Comparison of ENCODE assay signal across 9 cellular contexts in the genomic region with DNA sequence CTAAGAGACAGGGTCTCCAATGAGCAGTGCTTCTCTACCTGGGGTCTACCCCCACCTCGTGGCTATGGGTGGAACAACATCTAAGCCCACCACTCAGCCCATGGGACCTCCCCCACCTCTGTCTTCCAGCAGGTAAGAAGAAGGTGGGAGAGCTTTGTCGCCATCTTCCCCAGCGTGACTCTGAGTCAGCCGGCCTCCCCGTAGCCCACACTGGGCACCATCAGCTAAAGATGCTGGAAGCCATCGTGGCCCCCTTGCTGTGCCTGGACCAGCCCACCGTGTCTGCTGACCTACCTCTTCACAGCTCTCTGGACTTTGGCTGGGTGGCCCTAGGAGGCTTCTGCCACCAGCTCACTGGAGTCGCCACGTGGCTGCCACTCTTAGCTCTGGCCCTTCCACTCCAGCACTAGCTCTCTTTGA. TPM values are rescaled to one million over a fixed set of nuclear protein-coding genes. Genes with fewer than 3 reads are reported as not detected.
DNase-seq lines count a peak whose midpoint lies in the region; ATAC-seq and TF ChIP-seq lines count a peak whose summit lies in the region.
"Had no signal": no experiment of that assay in that cellular context is flagged by ENCODE, and none has a peak within 500 bp of the region (broad histone marks: within the 10 kb centered on the region; RNA-seq: fewer than 3 reads in every experiment).

No MANE protein-coding gene starts in this region.

- intact Hi-C loops in OCI-LY7 (cut with micrococcal nuclease; ENCODE audit: unreplicated experiment), result loop anchor here (5.0 to 10.0 kb wide), 2 partner anchors 94 to 281 kb away; no protein-coding TSS in a partner anchor

- H3K4me3 ChIP-seq in OCI-LY7 (ENCODE audit: low read depth, low read length, poor library complexity, severe bottlenecking) (no peak overlapping the region), epithelial cell of proximal tubule (ENCODE audit: low read depth, low read length) (no peak overlapping the region)

- ATAC-seq in GM21423 (IDR thresholded peaks at IDR 0.05; ENCODE audit: unreplicated experiment), result no peak
- no peak for ATAC-seq in HG03108 (IDR thresholded peaks at IDR 0.05; ENCODE audit: unreplicated experiment)

- H3K9me2 ChIP-seq in OCI-LY7 (ENCODE audit: insufficient read depth, low read length), result no peaks in the 10 kb centered on the region

- H3K9me3 ChIP-seq in OCI-LY7 (ENCODE audit: low read length), result no peaks in the 10 kb centered on the region

- H3K36me3 ChIP-seq in OCI-LY7 (ENCODE audit: insufficient read depth, low read length), result no peaks in the 10 kb centered on the region

- DNase-seq in NCI-H748 (lab: John Stamatoyannopoulos, UW; ENCODE audit: unreplicated experiment) (peak; percentile 32), NCI-H748 treated with DMSO at 0.1 percent for 48 hours (lab: John Stamatoyannopoulos, UW) (no peak), OCI-LY7 (ENCODE audit: low spot score) (peak; percentile 29), epithelial cell of proximal tubule (ENCODE audit: low read depth) (no peak), MV-4-11 (lab: John Stamatoyannopoulos, UW) (no peak)
- DNase-seq in stimulated activated CD4-positive, alpha-beta T cell treated with anti-CD3 and anti-CD28 coated beads, Interleukin-2, amount 100 ng/mL, for 4 hours (ENCODE audit: low read depth), result peak; percentile 4

- TF ChIP-seq CTCF in OCI-LY7 (conservative IDR thresholded peaks at IDR 0.05; ENCODE audit: low read length) (peak; percentile 82), epithelial cell of proximal tubule (conservative IDR thresholded peaks at IDR 0.05; ENCODE audit: low read depth, low read length) (peak; percentile 86)

- CTCF ChIA-PET in OCI-LY7 (lab: Charles Lee; ENCODE audit: unreplicated experiment), result interaction anchor here (0.9 to 1.1 kb wide), 2 partner anchors 10 to 31 kb away, joined by 3 to 4 read pairs; no protein-coding TSS in a partner anchor

- H3K4me2 ChIP-seq in OCI-LY7 (ENCODE audit: low read length), result no peak overlapping the region

- BruUV-seq in OCI-LY7 (replicated peaks; lab: Mats Ljungman, UMichigan), result no TSS peak

- H2AFZ ChIP-seq in OCI-LY7 (ENCODE audit: low read length), result no peak overlapping the region

- H3K4me1 ChIP-seq in OCI-LY7 (ENCODE audit: insufficient read depth, low read length, poor library complexity, severe bottlenecking), result no peaks in the 10 kb centered on the region

- no peak overlapping the region for H3K27ac ChIP-seq in OCI-LY7 (ENCODE audit: low read depth, low read length, poor library complexity, severe bottlenecking)

- no peaks in the 10 kb centered on the region for H4K20me1 ChIP-seq in OCI-LY7 (ENCODE audit: insufficient read depth, low read length)

- POLR2A ChIA-PET in OCI-LY7 (lab: Charles Lee), result no interaction called here

- H3K79me2 ChIP-seq in OCI-LY7 (ENCODE audit: insufficient read depth, low read depth, low read length), result no peaks in the 10 kb centered on the region

RNA-seq across cellular contexts. Expression of gene C11orf86, which starts 1.0 kb away (rescaled TPM):
- not detected in 2 replicates for total RNA-seq in OCI-LY7 (2014; rRNA removed; shearing (Covaris generic))
- total RNA-seq in OCI-LY7 (2022) (not detected in 2 replicates), epithelial cell of proximal tubule (not detected in 2 replicates)
- total RNA-seq: T-helper 1 cell treated with Interleukin-12 subunit alpha and Interleukin-12 subunit beta and Interleukin-4 antibody, amounts not matched to agents 30 ng/mL and 1 ng/mL, for 36 hours had no signal

RNA-seq across cellular contexts. Expression of gene PC, which starts 17.9 kb away (rescaled TPM):
- total RNA-seq in OCI-LY7 (2014; rRNA removed; shearing (Covaris generic)), result 10.4 and 10.5 TPM in 2 replicates
- total RNA-seq in OCI-LY7 (2022) (12.7 and 17.0 TPM in 2 replicates), epithelial cell of proximal tubule (4.7 and 10.6 TPM in 2 replicates)

RNA-seq across cellular contexts. Expression of gene SYT12, which starts 46.9 kb away (rescaled TPM):
- 0.21 and 0.25 TPM in 2 replicates for total RNA-seq in OCI-LY7 (2014; rRNA removed; shearing (Covaris generic))
- total RNA-seq in OCI-LY7 (2022), result 0.72 and 0.87 TPM in 2 replicates
- 0.43 and 0.58 TPM in 2 replicates for total RNA-seq in epithelial cell of proximal tubule
- total RNA-seq: T-helper 1 cell treated with Interleukin-12 subunit alpha and Interleukin-12 subunit beta and Interleukin-4 antibody, amounts not matched to agents 30 ng/mL and 1 ng/mL, for 36 hours had no signal

Comparison
In these comparisons a context has a peak if more than half of its experiments do, and no peak if none do; other contexts are left out.
1. DNase-seq: peak in NCI-H748 (single experiment), OCI-LY7 (single experiment) and stimulated activated CD4-positive, alpha-beta T cell treated with anti-CD3 and anti-CD28 coated beads, Interleukin-2, amount 100 ng/mL, for 4 hours (single experiment); none in NCI-H748 treated with DMSO at 0.1 percent for 48 hours (single experiment), epithelial cell of proximal tubule (single experiment) and MV-4-11 (single experiment).